In genomic region chr2:73928995-73929394, GRCh38 we compare ENCODE assay signal across 17 cellular contexts. TPM values are rescaled to one million over a fixed set of nuclear protein-coding genes. Genes with fewer than 3 reads are reported as not detected.
DNase-seq lines count a peak whose midpoint lies in the region; ATAC-seq and TF ChIP-seq lines count a peak whose summit lies in the region.
"Had no signal": no experiment of that assay in that cellular context is flagged by ENCODE, and none has a peak within 500 bp of the region (broad histone marks: within the 10 kb centered on the region; RNA-seq: fewer than 3 reads in every experiment).

No MANE protein-coding gene starts in this region.

- no peak for TF ChIP-seq POLR2A in Peyer's patch (IDR thresholded peaks at IDR 0.05)

- in situ Hi-C loops in GM13976 (cut with MboI; ENCODE audit: low sequenced_read_pairs, unreplicated experiment): no loop called here

- H3K4me3 ChIP-seq in HEK293 (ENCODE audit: low read depth, low read length) (no peak overlapping the region), ascending aorta (no peak overlapping the region), Peyer's patch (no peak overlapping the region)
- H3K4me3 ChIP-seq in naive thymus-derived CD4-positive, alpha-beta T cell (ENCODE audit: low read length): peak overlapping the region; percentile 11
- H3K4me3 ChIP-seq: pancreas had no signal

- intact Hi-C loops in CD4-positive, alpha-beta T cell (cut with DNase I, micrococcal nuclease): loop anchor here (5.0 to 10.0 kb wide), 5 partner anchors 58 to 192 kb away; partner anchors contain the start of genes STAMBP (in 1 of the 2) and TPRKB (in 1 of the 2)
- intact Hi-C loops in naive thymus-derived CD4-positive, alpha-beta T cell (cut with micrococcal nuclease): loop anchor here (5.0 to 10.0 kb wide), 3 partner anchors 542 to 916 kb away; partner anchors contain the start of genes ALMS1 (in 1 of the 2), AUP1 (in 1 of the 2), DQX1 (in 1 of the 2) and HTRA2 (in 1 of the 2)
- intact Hi-C loops in ascending aorta (cut with DNase I): loop anchor here (5.0 to 10.0 kb wide), 6 partner anchors 53 to 694 kb away; partner anchors contain the start of genes BOLA3, CCT7, PRADC1 and TET3

- no peaks in the 10 kb centered on the region for H3K27me3 ChIP-seq in CD4-positive, alpha-beta T cell (ENCODE audit: control insufficient read depth, insufficient read depth, low read length)
- no peaks in the 10 kb centered on the region for H3K27me3 ChIP-seq in naive thymus-derived CD4-positive, alpha-beta T cell (ENCODE audit: control insufficient read depth in 2 of 2, insufficient read depth in 2 of 2, low read length in 2 of 2)
- no peaks in the 10 kb centered on the region for H3K27me3 ChIP-seq in ascending aorta
- no peaks in the 10 kb centered on the region for H3K27me3 ChIP-seq in Peyer's patch
- H3K27me3 ChIP-seq: pancreas had no signal

- peaks cover 8 to 42% of the 10 kb centered on the region in 2 experiments for H3K36me3 ChIP-seq in HEK293 (ENCODE audit: control insufficient read depth in 2 of 2, insufficient read depth in 1 of 2, low read length in 2 of 2)
- H3K36me3 ChIP-seq in naive thymus-derived CD4-positive, alpha-beta T cell (ENCODE audit: control insufficient read depth in 2 of 3, insufficient read depth in 3 of 3, low read length in 3 of 3): peaks cover 0 to 18% (median 8%) of the 10 kb centered on the region in 3 experiments
- H3K36me3 ChIP-seq in ascending aorta: peaks cover 6 to 11% of the 10 kb centered on the region in 2 donors
- peaks cover 0 to 13% (median 0%) of the 10 kb centered on the region in 3 donors for H3K36me3 ChIP-seq in Peyer's patch
- H3K36me3 ChIP-seq: pancreas had no signal

- peaks cover 57% of the 10 kb centered on the region for H3K36me3 Mint-ChIP-seq in CD4-positive, alpha-beta T cell (ENCODE audit: low read depth)
- peaks cover 57% of the 10 kb centered on the region for H3K36me3 Mint-ChIP-seq in activated T-helper 17 cell treated with anti-CD3 and anti-CD28 coated beads, Interleukin-2, amount 50 U/mL, for 72 hours (ENCODE audit: low read depth)
- H3K36me3 Mint-ChIP-seq in naive thymus-derived CD4-positive, alpha-beta T cell: peaks cover 6 to 34% (median 23%) of the 10 kb centered on the region in 5 donors

- ATAC-seq in CD4-positive, alpha-beta T cell (ENCODE audit: poor library complexity): no peak
- no peak for ATAC-seq in activated T-helper 17 cell treated with anti-CD3 and anti-CD28 coated beads, Interleukin-2, amount 50 U/mL, for 72 hours (replicated peaks)
- ATAC-seq in naive thymus-derived CD4-positive, alpha-beta T cell: no peak
- ATAC-seq: Panc1, pancreas had no signal

- TF ChIP-seq CTCF in CD4-positive, alpha-beta T cell (IDR thresholded peaks at IDR 0.05): no peak
- TF ChIP-seq CTCF in HEK293 (tag by site-specific recombination; IDR thresholded peaks at IDR 0.05) (no peak), GM13976 (IDR thresholded peaks at IDR 0.05; ENCODE audit: borderline replicate concordance, control extremely low read depth, extremely low read depth, insufficient read depth, missing control alignments) (no peak), ascending aorta (IDR thresholded peaks at IDR 0.05) (no peak), Peyer's patch (IDR thresholded peaks at IDR 0.05) (no peak)

- POLR2A ChIA-PET in CD4-positive, alpha-beta T cell (lab: Charles Lee): no interaction called here
- POLR2A ChIA-PET in HEK293 (lab: Yijun Ruan, JAX): no interaction called here
- POLR2A ChIA-PET in naive thymus-derived CD4-positive, alpha-beta T cell (lab: Charles Lee): interaction anchor here (0.7 to 1.1 kb wide), 3 partner anchors 57 to 103 kb away, joined by 3 to 4 read pairs (median 3); no protein-coding TSS in a partner anchor

- no peaks in the 10 kb centered on the region for H3K27me3 Mint-ChIP-seq in CD4-positive, alpha-beta T cell
- no peaks in the 10 kb centered on the region for H3K27me3 Mint-ChIP-seq in activated T-helper 17 cell treated with anti-CD3 and anti-CD28 coated beads, Interleukin-2, amount 50 U/mL, for 72 hours
- no peaks in the 10 kb centered on the region for H3K27me3 Mint-ChIP-seq in naive thymus-derived CD4-positive, alpha-beta T cell

- H3K9me3 Mint-ChIP-seq in CD4-positive, alpha-beta T cell: no peaks in the 10 kb centered on the region
- H3K9me3 Mint-ChIP-seq in activated T-helper 17 cell treated with anti-CD3 and anti-CD28 coated beads, Interleukin-2, amount 50 U/mL, for 72 hours: no peaks in the 10 kb centered on the region
- H3K9me3 Mint-ChIP-seq in naive thymus-derived CD4-positive, alpha-beta T cell: peaks cover 0 to 3% (median 0%) of the 10 kb centered on the region in 11 donors

- H3K4me3 Mint-ChIP-seq in CD4-positive, alpha-beta T cell: peak overlapping the region; percentile 76
- peak overlapping the region; percentile 87 for H3K4me3 Mint-ChIP-seq in activated T-helper 17 cell treated with anti-CD3 and anti-CD28 coated beads, Interleukin-2, amount 50 U/mL, for 72 hours
- H3K4me3 Mint-ChIP-seq in naive thymus-derived CD4-positive, alpha-beta T cell: peak overlapping the region; percentile 68 to 92 (median 80)

- H3K4me1 ChIP-seq in HEK293 (ENCODE audit: control insufficient read depth, insufficient read depth, low read length) (peaks cover 13% of the 10 kb centered on the region), ascending aorta (peaks cover 3 to 28% of the 10 kb centered on the region in 2 donors), Peyer's patch (peaks cover 7 to 34% (median 10%) of the 10 kb centered on the region in 4 donors)
- H3K4me1 ChIP-seq in naive thymus-derived CD4-positive, alpha-beta T cell (ENCODE audit: control insufficient read depth in 2 of 2, insufficient read depth in 2 of 2, low read length in 2 of 2): peaks cover 39 to 49% of the 10 kb centered on the region in 2 donors

- H3K9me3 ChIP-seq in CD4-positive, alpha-beta T cell (ENCODE audit: control insufficient read depth, low read length): no peaks in the 10 kb centered on the region
- H3K9me3 ChIP-seq in HEK293 (ENCODE audit: control insufficient read depth, insufficient read depth, low read depth, low read length): no peaks in the 10 kb centered on the region
- no peaks in the 10 kb centered on the region for H3K9me3 ChIP-seq in naive thymus-derived CD4-positive, alpha-beta T cell (ENCODE audit: control insufficient read depth in 2 of 3, low read length in 3 of 3)
- no peaks in the 10 kb centered on the region for H3K9me3 ChIP-seq in ascending aorta
- H3K9me3 ChIP-seq in Peyer's patch: no peaks in the 10 kb centered on the region
- H3K9me3 ChIP-seq: pancreas had no signal

- H3K27ac ChIP-seq in CD4-positive, alpha-beta T cell (ENCODE audit: low read depth, low read length): no peak overlapping the region
- H3K27ac ChIP-seq in HEK293 (ENCODE audit: extremely low read depth, low read depth, low read length) (no peak overlapping the region), ascending aorta (no peak overlapping the region), Peyer's patch (peak overlapping the region in 1 of 4 donors; percentile 92)
- peak overlapping the region; percentile 98 for H3K27ac ChIP-seq in naive thymus-derived CD4-positive, alpha-beta T cell (ENCODE audit: low read depth, low read length)
- H3K27ac ChIP-seq: KMS-11 had no signal

- CTCF ChIA-PET in CD4-positive, alpha-beta T cell (lab: Charles Lee): interaction anchor here (1.5 kb wide), 1 partner anchor 21 kb away, joined by 4 read pairs; no protein-coding TSS in a partner anchor
- CTCF ChIA-PET in HEK293 (lab: Yijun Ruan, JAX): no interaction called here
- CTCF ChIA-PET in naive thymus-derived CD4-positive, alpha-beta T cell (lab: Charles Lee): interaction anchor here (0.7 kb wide), 1 partner anchor 57 kb away, joined by 3 read pairs; no protein-coding TSS in a partner anchor

- H3K27ac Mint-ChIP-seq in CD4-positive, alpha-beta T cell: peak overlapping the region; percentile 84
- peak overlapping the region; percentile 49 for H3K27ac Mint-ChIP-seq in activated T-helper 17 cell treated with anti-CD3 and anti-CD28 coated beads, Interleukin-2, amount 50 U/mL, for 72 hours
- peak overlapping the region in 8 of 9 donors; percentile 63 to 99 (median 89) for H3K27ac Mint-ChIP-seq in naive thymus-derived CD4-positive, alpha-beta T cell

- H3K4me1 Mint-ChIP-seq in CD4-positive, alpha-beta T cell (ENCODE audit: low read depth): peaks cover 76% of the 10 kb centered on the region
- peaks cover 51% of the 10 kb centered on the region for H3K4me1 Mint-ChIP-seq in activated T-helper 17 cell treated with anti-CD3 and anti-CD28 coated beads, Interleukin-2, amount 50 U/mL, for 72 hours
- peaks cover 47 to 79% (median 73%) of the 10 kb centered on the region in 7 donors for H3K4me1 Mint-ChIP-seq in naive thymus-derived CD4-positive, alpha-beta T cell

- DNase-seq in CD4-positive, alpha-beta T cell: no peak
- DNase-seq in naive thymus-derived CD4-positive, alpha-beta T cell: no peak
- DNase-seq in KG1 (lab: John Stamatoyannopoulos, UW): no peak
- DNase-seq in GM13976 (ENCODE audit: low spot score): no peak
- DNase-seq in ascending aorta (ENCODE audit: low spot score in 2 of 2): no peak
- no peak for DNase-seq in Peyer's patch
- DNase-seq: activated effector memory CD4-positive, alpha-beta T cell treated with Interleukin-2 at 50 U/mL for 16 hours; HCEC 1CT; kidney glomerular epithelial cell; NCI-H2171 treated with DMSO at 0.1 percent for 48 hours; pancreas; stimulated activated CD4-positive, alpha-beta T cell treated with anti-CD3 and anti-CD28 coated beads, Interleukin-4, amount 100 ng/mL, for 24 hours; substantia nigra had no signal

TF ChIP-seq in HEK293, 187 proteins besides CTCF, POLR2A, EP300 and RAD21 (continues in another document):
- TF ChIP-seq SP2 (tag by site-specific recombination; IDR thresholded peaks at IDR 0.05): no peak

RNA-seq across cellular contexts. Expression of gene DGUOK, which starts 2.3 kb away (rescaled TPM):
- total RNA-seq in CD4-positive, alpha-beta T cell: 10 to 100 TPM; 30.5 to 32.0 TPM
- 10 to 100 TPM; 66.7 to 87.8 TPM for total RNA-seq in activated T-helper 17 cell treated with anti-CD3 and anti-CD28 coated beads, Interleukin-2, amount 50 U/mL, for 72 hours
- 10 to 100 TPM; 43.1 to 73.9 (median 65.8) TPM for total RNA-seq in naive thymus-derived CD4-positive, alpha-beta T cell
- 100 to 1,000 TPM; 207 to 220 TPM for polyA plus RNA-seq in naive thymus-derived CD4-positive, alpha-beta T cell
- total RNA-seq in ascending aorta (79.7 TPM), Peyer's patch (10 to 100 TPM; 24.2 to 44.5 (median 39.7) TPM)

RNA-seq across cellular contexts. Expression of gene ACTG2, which starts 36.2 kb away (rescaled TPM):
- total RNA-seq in CD4-positive, alpha-beta T cell: not detected
- total RNA-seq in activated T-helper 17 cell treated with anti-CD3 and anti-CD28 coated beads, Interleukin-2, amount 50 U/mL, for 72 hours: not detected
- total RNA-seq in naive thymus-derived CD4-positive, alpha-beta T cell: not detected
- polyA plus RNA-seq in naive thymus-derived CD4-positive, alpha-beta T cell: not detected
- 134 TPM for total RNA-seq in ascending aorta
- total RNA-seq in Peyer's patch: 100 to 1,000 TPM in 1 of 4 donors, 10 to 100 TPM in 3; 27.5 to 140 (median 40.0) TPM

RNA-seq across cellular contexts. Expression of gene TET3, which starts 55.7 kb away (rescaled TPM):
- 10 to 100 TPM; 22.2 to 24.1 TPM for total RNA-seq in CD4-positive, alpha-beta T cell
- 10 to 100 TPM; 15.1 to 42.6 TPM for total RNA-seq in activated T-helper 17 cell treated with anti-CD3 and anti-CD28 coated beads, Interleukin-2, amount 50 U/mL, for 72 hours
- total RNA-seq in naive thymus-derived CD4-positive, alpha-beta T cell: 10 to 100 TPM; 19.1 to 38.6 (median 28.6) TPM
- polyA plus RNA-seq in naive thymus-derived CD4-positive, alpha-beta T cell: 1 to 10 TPM in 1 of 2 donors, under 1 TPM in 1; 0.77 to 1.1 TPM
- 22.7 TPM for total RNA-seq in ascending aorta
- 10 to 100 TPM; 18.2 to 38.7 (median 27.0) TPM for total RNA-seq in Peyer's patch

Comparison
In these comparisons a context has a peak if more than half of its experiments do, and no peak if none do; other contexts are left out.
1. RNA of gene ACTG2, which starts 36.2 kb away (total RNA-seq): 134 TPM in ascending aorta (single experiment) and 27.5 to 140 TPM in Peyer's patch; not detected in activated T-helper 17 cell treated with anti-CD3 and anti-CD28 coated beads, Interleukin-2, amount 50 U/mL, for 72 hours, not detected in CD4-positive, alpha-beta T cell and not detected in naive thymus-derived CD4-positive, alpha-beta T cell; every median in the first group is over 10 times any median in the second.
2. Peak in every context shown above with its lines, with median percentiles within 50 percentile points of each other: H3K27ac Mint-ChIP-seq and H3K4me3 Mint-ChIP-seq.